ENCODE assay signal across 15 cellular contexts in the genomic region with DNA sequence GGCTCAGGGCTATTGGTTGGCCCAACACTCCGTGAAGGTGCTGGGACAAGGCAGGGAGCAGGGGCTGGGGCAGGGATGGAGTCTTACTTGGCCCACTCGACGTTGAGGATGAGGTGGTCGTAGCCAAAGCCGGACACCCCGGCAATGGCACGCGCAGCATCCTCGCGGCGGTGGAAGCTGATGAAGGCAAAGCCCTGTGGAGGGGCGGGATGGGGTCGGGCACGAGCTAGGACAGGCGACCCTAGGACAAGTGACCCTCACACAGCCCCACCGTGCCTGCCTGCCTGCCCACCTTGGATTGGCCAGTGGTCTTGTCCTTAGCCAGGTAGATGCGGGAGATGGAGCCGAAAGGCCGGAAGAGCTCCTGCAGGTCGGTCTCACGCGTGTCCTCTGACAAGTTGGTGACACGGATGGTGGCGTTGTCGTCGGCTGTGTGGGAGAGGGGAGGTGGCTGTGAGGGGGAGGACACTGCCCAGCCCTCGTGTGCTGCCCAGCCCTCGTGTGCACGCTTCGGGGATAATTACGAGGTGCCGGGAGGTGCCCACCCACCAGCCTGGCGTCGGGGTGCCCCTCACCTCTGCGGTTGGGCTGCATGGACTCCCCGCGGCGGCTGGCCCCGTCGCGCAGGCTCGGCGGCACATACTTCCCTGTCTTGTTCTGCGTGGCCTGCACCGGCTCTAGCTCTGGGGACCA. TPM values are rescaled to one million over a fixed set of nuclear protein-coding genes. Genes with fewer than 3 reads are reported as not detected.
DNase-seq lines count a peak whose midpoint lies in the region; ATAC-seq, FAIRE-seq and TF ChIP-seq lines count a peak whose summit lies in the region.
"Had no signal": no experiment of that assay in that cellular context is flagged by ENCODE, and none has a peak within 500 bp of the region (broad histone marks: within the 10 kb centered on the region; RNA-seq: fewer than 3 reads in every experiment).

No MANE protein-coding gene starts in this region.

- H3K9me3 Mint-ChIP-seq in activated CD8-positive, alpha-beta T cell treated with anti-CD3 and anti-CD28 coated beads for 36 hours = no peaks in the 10 kb centered on the region
- no peaks in the 10 kb centered on the region for H3K9me3 Mint-ChIP-seq in natural killer cell treated with Interleukin-12 subunit alpha and Interleukin-12 subunit beta and Interleukin-15 and Interleukin-18, amount 100 ng/mL, for 72 hours
- H3K9me3 Mint-ChIP-seq: T-cell had no signal

- peaks cover 65% of the 10 kb centered on the region for H3K36me3 Mint-ChIP-seq in activated CD8-positive, alpha-beta T cell treated with anti-CD3 and anti-CD28 coated beads for 36 hours (ENCODE audit: low read depth)
- peaks cover 6% of the 10 kb centered on the region for H3K36me3 Mint-ChIP-seq in natural killer cell treated with Interleukin-12 subunit alpha and Interleukin-12 subunit beta and Interleukin-15 and Interleukin-18, amount 100 ng/mL, for 72 hours

- H3K4me3 Mint-ChIP-seq in activated CD8-positive, alpha-beta T cell treated with anti-CD3 and anti-CD28 coated beads for 36 hours = no peak overlapping the region
- peak overlapping the region; percentile 73 for H3K4me3 Mint-ChIP-seq in natural killer cell treated with Interleukin-12 subunit alpha and Interleukin-12 subunit beta and Interleukin-15 and Interleukin-18, amount 100 ng/mL, for 72 hours
- H3K4me3 Mint-ChIP-seq: T-cell had no signal

- H3K27me3 Mint-ChIP-seq in activated CD8-positive, alpha-beta T cell treated with anti-CD3 and anti-CD28 coated beads for 36 hours = no peaks in the 10 kb centered on the region
- H3K27me3 Mint-ChIP-seq in natural killer cell treated with Interleukin-12 subunit alpha and Interleukin-12 subunit beta and Interleukin-15 and Interleukin-18, amount 100 ng/mL, for 72 hours = no peaks in the 10 kb centered on the region
- H3K27me3 Mint-ChIP-seq: T-cell had no signal

- no peak for FAIRE-seq in urothelium cell line (lab: Jason Lieb, UNC)

- DNase-seq in DMS 273 (lab: John Stamatoyannopoulos, UW; ENCODE audit: unreplicated experiment) = peak; percentile 69
- DNase-seq in DMS 273 treated with DMSO at 0.1 percent for 48 hours (lab: John Stamatoyannopoulos, UW) = no peak
- no peak for DNase-seq in activated CD8-positive, alpha-beta T cell treated with anti-CD3 and anti-CD28 coated beads for 36 hours
- no peak for DNase-seq in natural killer cell treated with Interleukin-12 subunit alpha and Interleukin-12 subunit beta and Interleukin-15 and Interleukin-18, amount 100 ng/mL, for 72 hours (ENCODE audit: low spot score)
- DNase-seq in urothelium cell line (ENCODE audit: low spot score) = no peak
- DNase-seq in Ammon's horn (ENCODE audit: low spot score) = no peak
- DNase-seq: 8988T, glutamatergic neuron, kidney glomerular epithelial cell, sigmoid colon, transverse colon had no signal

- TF ChIP-seq POLR2A in GM18505 (IDR thresholded peaks at IDR 0.05; ENCODE audit: borderline replicate concordance, extremely low read depth, insufficient read depth, insufficient read length) = peak; percentile 68

- CTCF ChIA-PET in activated CD8-positive, alpha-beta T cell treated with anti-CD3 and anti-CD28 coated beads for 36 hours (lab: Charles Lee) = interaction anchor here (1.1 to 8.9 kb wide), 3 partner anchors 15 to 183 kb away, joined by 4 to 128 read pairs (median 4); a partner anchor contains a TSS

- POLR2A ChIA-PET in activated CD8-positive, alpha-beta T cell treated with anti-CD3 and anti-CD28 coated beads for 36 hours (lab: Charles Lee) = interaction anchor here (1.0 to 23.2 kb wide), 11 partner anchors 12 to 144 kb away, joined by 3 to 521 read pairs (median 5); a partner anchor contains a TSS

- peaks cover 47% of the 10 kb centered on the region for H3K4me1 Mint-ChIP-seq in activated CD8-positive, alpha-beta T cell treated with anti-CD3 and anti-CD28 coated beads for 36 hours (ENCODE audit: low read depth)
- H3K4me1 Mint-ChIP-seq in natural killer cell treated with Interleukin-12 subunit alpha and Interleukin-12 subunit beta and Interleukin-15 and Interleukin-18, amount 100 ng/mL, for 72 hours (ENCODE audit: low read depth in 2 of 2) = peaks cover 49 to 54% of the 10 kb centered on the region in 2 donors

- intact Hi-C loops in activated CD8-positive, alpha-beta T cell treated with anti-CD3 and anti-CD28 coated beads for 36 hours (cut with micrococcal nuclease) = no loop called here

- H3K27ac Mint-ChIP-seq in activated CD8-positive, alpha-beta T cell treated with anti-CD3 and anti-CD28 coated beads for 36 hours = peak overlapping the region; percentile 25
- H3K27ac Mint-ChIP-seq in natural killer cell treated with Interleukin-12 subunit alpha and Interleukin-12 subunit beta and Interleukin-15 and Interleukin-18, amount 100 ng/mL, for 72 hours = peak overlapping the region; percentile 81

- no peak for TF ChIP-seq CTCF in activated CD8-positive, alpha-beta T cell treated with anti-CD3 and anti-CD28 coated beads for 36 hours (IDR thresholded peaks at IDR 0.05)

- ATAC-seq in GM18505 (IDR thresholded peaks at IDR 0.05; ENCODE audit: unreplicated experiment) (no peak), HG03039 (IDR thresholded peaks at IDR 0.05; ENCODE audit: unreplicated experiment) (no peak)
- ATAC-seq in activated CD8-positive, alpha-beta T cell treated with anti-CD3 and anti-CD28 coated beads for 36 hours = no peak
- no peak for ATAC-seq in natural killer cell treated with Interleukin-12 subunit alpha and Interleukin-12 subunit beta and Interleukin-15 and Interleukin-18, amount 100 ng/mL, for 72 hours
- ATAC-seq: T-cell had no signal

RNA-seq across cellular contexts. Expression of a gene that starts 4.0 kb away (rescaled TPM):
- total RNA-seq in activated CD8-positive, alpha-beta T cell treated with anti-CD3 and anti-CD28 coated beads for 36 hours = 10 to 100 TPM; 59.0 to 62.1 TPM
- 10 to 100 TPM; 35.0 to 35.6 TPM for total RNA-seq in natural killer cell treated with Interleukin-12 subunit alpha and Interleukin-12 subunit beta and Interleukin-15 and Interleukin-18, amount 100 ng/mL, for 72 hours

RNA-seq across cellular contexts. Expression of a gene that starts 4.2 kb away (rescaled TPM):
- 100 to 1,000 TPM; 275 to 286 TPM for total RNA-seq in activated CD8-positive, alpha-beta T cell treated with anti-CD3 and anti-CD28 coated beads for 36 hours
- 100 to 1,000 TPM; 245 to 329 TPM for total RNA-seq in natural killer cell treated with Interleukin-12 subunit alpha and Interleukin-12 subunit beta and Interleukin-15 and Interleukin-18, amount 100 ng/mL, for 72 hours

RNA-seq across cellular contexts. Expression of a gene that starts 9.4 kb away (rescaled TPM):
- total RNA-seq in activated CD8-positive, alpha-beta T cell treated with anti-CD3 and anti-CD28 coated beads for 36 hours = 100 to 1,000 TPM; 165 to 171 TPM
- 100 to 1,000 TPM; 114 to 178 TPM for total RNA-seq in natural killer cell treated with Interleukin-12 subunit alpha and Interleukin-12 subunit beta and Interleukin-15 and Interleukin-18, amount 100 ng/mL, for 72 hours

RNA-seq across cellular contexts. Expression of a gene that starts 13.1 kb away (rescaled TPM):
- 10 to 100 TPM; 11.8 to 12.0 TPM for total RNA-seq in activated CD8-positive, alpha-beta T cell treated with anti-CD3 and anti-CD28 coated beads for 36 hours
- 1 to 10 TPM; 5.1 to 5.2 TPM for total RNA-seq in natural killer cell treated with Interleukin-12 subunit alpha and Interleukin-12 subunit beta and Interleukin-15 and Interleukin-18, amount 100 ng/mL, for 72 hours
- total RNA-seq: M059J, sigmoid colon had no signal

RNA-seq across cellular contexts. Expression of a gene that starts 29.4 kb away (rescaled TPM):
- 10 to 100 TPM; 45.6 to 49.5 TPM for total RNA-seq in activated CD8-positive, alpha-beta T cell treated with anti-CD3 and anti-CD28 coated beads for 36 hours
- total RNA-seq in natural killer cell treated with Interleukin-12 subunit alpha and Interleukin-12 subunit beta and Interleukin-15 and Interleukin-18, amount 100 ng/mL, for 72 hours = 10 to 100 TPM; 61.9 to 83.1 TPM
